ENCODE assay signal across 9 cellular contexts in genomic region chr3:67863869-67864268, GRCh38.
A peak's percentile ranks its signal among the peaks of the same experiment; 100 is the strongest.
DNase-seq lines count a peak whose midpoint lies in the region; ATAC-seq and TF ChIP-seq lines count a peak whose summit lies in the region.
"Had no signal": no experiment of that assay in that cellular context is flagged by ENCODE, and none has a peak within 500 bp of the region (broad histone marks: within the 10 kb centered on the region; RNA-seq: fewer than 3 reads in every experiment).

No MANE protein-coding gene starts in this region.

- TF ChIP-seq CTCF in GM12864 (IDR thresholded peaks at IDR 0.05; ENCODE audit: low read depth, low read length, missing control alignments) (peak; percentile 36), LNCaP clone FGC (IDR thresholded peaks at IDR 0.05; ENCODE audit: control insufficient read depth, extremely low read depth, insufficient read depth) (peak; percentile 66), choroid plexus epithelial cell (conservative IDR thresholded peaks at IDR 0.05; ENCODE audit: low read depth, low read length) (peak; percentile 55)

- DNase-seq in GM12864 (ENCODE audit: low read depth) = no peak
- peak; percentile 4 for DNase-seq in LNCaP clone FGC (ENCODE audit: low read depth)
- peak; percentile 52 for DNase-seq in choroid plexus epithelial cell (ENCODE audit: low read depth)
- DNase-seq in myocyte (ENCODE audit: low read depth) = peak; percentile 7
- DNase-seq in NCI-H2196 (lab: John Stamatoyannopoulos, UW; ENCODE audit: unreplicated experiment) = no peak
- DNase-seq: activated naive CD8-positive, alpha-beta T cell treated with anti-CD3 and anti-CD28 coated beads, Interleukin-2, amount 10 ng/mL, durations not matched to agents 7 days and 5 days; Kasumi-1 had no signal

- no peak for ATAC-seq in HG03521 (IDR thresholded peaks at IDR 0.05; ENCODE audit: unreplicated experiment)
- no peak for ATAC-seq in HG02840 (IDR thresholded peaks at IDR 0.05; ENCODE audit: low FRiP score, unreplicated experiment)

- H3K4me3 ChIP-seq in GM12864 (ENCODE audit: low read depth, low read length) (no peak overlapping the region), LNCaP clone FGC (ENCODE audit: low read depth, low read length) (no peak overlapping the region), choroid plexus epithelial cell (ENCODE audit: low read depth, low read length) (no peak overlapping the region)

Comparison
In these comparisons a context has a peak if more than half of its experiments do, and no peak if none do; other contexts are left out.
1. DNase-seq: peak in LNCaP clone FGC (single experiment), choroid plexus epithelial cell (single experiment) and myocyte (single experiment); none in GM12864 (single experiment) and NCI-H2196 (single experiment).
2. Peak in every context shown above with its lines, with median percentiles within 50 percentile points of each other: CTCF ChIP-seq.